Comparison of ENCODE assay signal across 33 cellular contexts in genomic region chr15:87638554-87639083, GRCh38.
"Had no signal": no experiment of that assay in that cellular context is flagged by ENCODE, and none has a peak within 500 bp of the region (broad histone marks: within the 10 kb centered on the region; RNA-seq: fewer than 3 reads in every experiment).

No MANE protein-coding gene starts in this region.

- H3K4me2 ChIP-seq: KMS-11 had no signal

- H3K27ac ChIP-seq: ascending aorta, body of pancreas, breast epithelium, KMS-11, RWPE1, WERI-Rb-1 had no signal

- H3K27ac Mint-ChIP-seq: activated CD8-positive, alpha-beta T cell treated with anti-CD3 and anti-CD28 coated beads for 36 hours; activated naive CD8-positive, alpha-beta T cell treated with anti-CD3 and anti-CD28 coated beads for 36 hours; activated T-cell treated with anti-CD3 and anti-CD28 coated beads, Interleukin-2, amount 50 U/mL, for 72 hours; activated T-helper 17 cell treated with anti-CD3 and anti-CD28 coated beads, Interleukin-2, amount 50 U/mL, for 72 hours had no signal

- H3K9ac ChIP-seq: KMS-11 had no signal

- H3K4me3 ChIP-seq: ascending aorta, body of pancreas, breast epithelium had no signal

- H3K4me1 ChIP-seq: ascending aorta, body of pancreas, breast epithelium had no signal

- H3K9me3 ChIP-seq: ascending aorta, body of pancreas, breast epithelium had no signal

- FAIRE-seq: RCC 7860 had no signal

- DNase-seq: activated CD4-positive, alpha-beta T cell treated with anti-CD3 and anti-CD28 coated beads for 1 hour; activated CD4-positive, alpha-beta T cell treated with anti-CD3 and anti-CD28 coated beads for 48 hours; activated CD4-positive, CD25-positive, alpha-beta regulatory T cell; activated CD8-positive, alpha-beta T cell treated with anti-CD3 and anti-CD28 coated beads for 36 hours; activated effector memory CD4-positive, alpha-beta T cell treated with anti-CD3 and anti-CD28 coated beads, Interleukin-2, amount 50 U/mL, for 16 hours; activated naive CD4-positive, alpha-beta T cell; activated naive CD4-positive, alpha-beta T cell treated with anti-CD3 and anti-CD28 coated beads, Interleukin-2, amount 50 U/mL, for 16 hours; activated naive CD8-positive, alpha-beta T cell treated with anti-CD3 and anti-CD28 coated beads for 36 hours; activated T-cell treated with anti-CD3 and anti-CD28 coated beads, Interleukin-2, amount 50 U/mL, for 1 hour; activated T-cell treated with anti-CD3 and anti-CD28 coated beads, Interleukin-2, amount 50 U/mL, for 72 hours; amniotic stem cell; body of pancreas; MM.1S; MV-4-11; NCI-H1092; NCI-H1436 treated with DMSO at 0.1 percent for 48 hours; NCI-H1694 treated with DMSO at 0.1 percent for 48 hours; NCI-H2029; NCI-H345; NCI-H524 treated with DMSO at 0.1 percent for 48 hours; NK-92 treated with Interleukin-12 subunit alpha and Interleukin-12 subunit beta, amount 100 ng/mL, for 24 hours; PC-3; SIG-M5; T-helper 1 cell; T-helper 2 cell; T-helper 9 cell; WERI-Rb-1 had no signal

- H3K36me3 Mint-ChIP-seq: activated naive CD8-positive, alpha-beta T cell treated with anti-CD3 and anti-CD28 coated beads for 36 hours had no signal

- H3K27me3 Mint-ChIP-seq: activated CD8-positive, alpha-beta T cell treated with anti-CD3 and anti-CD28 coated beads for 36 hours; activated naive CD8-positive, alpha-beta T cell treated with anti-CD3 and anti-CD28 coated beads for 36 hours had no signal

- H3K4me3 Mint-ChIP-seq: activated CD8-positive, alpha-beta T cell treated with anti-CD3 and anti-CD28 coated beads for 36 hours; activated naive CD8-positive, alpha-beta T cell treated with anti-CD3 and anti-CD28 coated beads for 36 hours; activated T-cell treated with anti-CD3 and anti-CD28 coated beads, Interleukin-2, amount 50 U/mL, for 72 hours; activated T-helper 17 cell treated with anti-CD3 and anti-CD28 coated beads, Interleukin-2, amount 50 U/mL, for 72 hours had no signal

- H3K9me3 Mint-ChIP-seq: activated CD8-positive, alpha-beta T cell treated with anti-CD3 and anti-CD28 coated beads for 36 hours; activated naive CD8-positive, alpha-beta T cell treated with anti-CD3 and anti-CD28 coated beads for 36 hours had no signal

- H3K27me3 ChIP-seq: ascending aorta, body of pancreas, breast epithelium had no signal

- H3K36me3 ChIP-seq: ascending aorta, breast epithelium, WERI-Rb-1 had no signal
